8 cellular contexts compared by ENCODE assay signal in genomic region chr5:84435861-84436346, GRCh38. TPM values are rescaled to one million over a fixed set of nuclear protein-coding genes. Genes with fewer than 3 reads are reported as not detected.
DNase-seq lines count a peak whose midpoint lies in the region; ATAC-seq and TF ChIP-seq lines count a peak whose summit lies in the region.
"Not testable (repeated sequence)": the region's sequence is repeated elsewhere in the genome, so short reads cannot be mapped to it uniquely, and the experiment has no call there.
"Had no signal": no experiment of that assay in that cellular context is flagged by ENCODE, and none has a peak within 500 bp of the region (broad histone marks: within the 10 kb centered on the region; RNA-seq: fewer than 3 reads in every experiment).

No MANE protein-coding gene starts in this region.

- not testable (repeated sequence) for H3K36me3 ChIP-seq in Panc1 (ENCODE audit: control insufficient read depth, insufficient read depth, low read length)

- H3K27me3 Mint-ChIP-seq in osteocyte (ENCODE audit: unreplicated experiment) = not testable (repeated sequence)

- DNase-seq in EH (ENCODE audit: low read depth) (peak; percentile 6), HT1080 (ENCODE audit: low read depth) (peak; percentile 49), amniotic epithelial cell (ENCODE audit: low read depth) (peak; percentile 95), choroid plexus epithelial cell (ENCODE audit: low read depth) (peak; percentile 77), iris pigment epithelial cell (ENCODE audit: low read depth) (peak; percentile 38)
- not testable (repeated sequence) for DNase-seq in Panc1 (ENCODE audit: low read depth, low spot score); osteocyte (ENCODE audit: extremely low spot score, unreplicated experiment)

- not testable (repeated sequence) for H3K27me3 ChIP-seq in Panc1 (ENCODE audit: control insufficient read depth, insufficient read depth, low read length)

- not testable (repeated sequence) for TF ChIP-seq CTCF in Panc1 (IDR thresholded peaks at IDR 0.05); choroid plexus epithelial cell (conservative IDR thresholded peaks at IDR 0.05; ENCODE audit: low read depth, low read length); osteocyte (IDR thresholded peaks at IDR 0.05)

- CTCF ChIA-PET in Panc1 (lab: Charles Lee) = not testable (repeated sequence)

- not testable (repeated sequence) for H3K36me3 Mint-ChIP-seq in osteocyte (ENCODE audit: unreplicated experiment)

- not testable (repeated sequence) for H3K4me3 Mint-ChIP-seq in osteocyte (ENCODE audit: unreplicated experiment)

- H3K4me1 ChIP-seq in Panc1 (ENCODE audit: control insufficient read depth, insufficient read depth, low read length) = not testable (repeated sequence)

- peaks cover 41% of the 10 kb centered on the region for H3K4me1 Mint-ChIP-seq in osteocyte (ENCODE audit: unreplicated experiment)

- ATAC-seq in Panc1 = peak; percentile 66

- peak overlapping the region; percentile 56 for H3K27ac Mint-ChIP-seq in osteocyte (ENCODE audit: unreplicated experiment)

- in situ Hi-C loops in Panc1 (cut with HindIII; ENCODE audit: low pct_unique_long_range_greater_than_20kb, low sequenced_read_pairs) = not testable (repeated sequence)

- intact Hi-C loops in Panc1 (cut with micrococcal nuclease; ENCODE audit: unreplicated experiment) = not testable (repeated sequence)

- BruUV-seq in Panc1 (replicated peaks; lab: Mats Ljungman, UMichigan) = not testable (repeated sequence)

- H3K9me3 ChIP-seq in Panc1 (ENCODE audit: control insufficient read depth, insufficient read depth, low read depth, low read length) = not testable (repeated sequence)

- not testable (repeated sequence) for H3K9me3 Mint-ChIP-seq in osteocyte (ENCODE audit: unreplicated experiment)

- POLR2A ChIA-PET in Panc1 (lab: Charles Lee) = not testable (repeated sequence)

- H3K4me3 ChIP-seq in Panc1 (ENCODE audit: low read depth in 2 of 2, low read length in 2 of 2); choroid plexus epithelial cell (ENCODE audit: low read depth, low read length): not testable (repeated sequence)

- not testable (repeated sequence) for H3K27ac ChIP-seq in Panc1 (ENCODE audit: low read length)

RNA-seq across cellular contexts. Expression of gene EDIL3, which starts 51.2 kb away (rescaled TPM):
- total RNA-seq in HT1080 (2014; rRNA removed; shearing (Covaris generic)) = 2.4 and 3.0 TPM in 2 replicates
- polyA plus RNA-seq in HT1080 (2015; cell fraction: cytosol; rRNA removed) = 11.3 and 18.5 TPM in 2 replicates
- 37.9 and 39.4 TPM in 2 replicates for polyA plus RNA-seq in HT1080 (2015; cell fraction: nucleus; rRNA removed)
- total RNA-seq in Panc1 (2021; ENCODE audit: unreplicated experiment) = 17.6 TPM
- 3.3 TPM for polyA plus RNA-seq in Panc1 (2012; ENCODE audit: insufficient read length)
- 470 and 495 TPM in 2 replicates for total RNA-seq in osteocyte
- polyA plus RNA-seq: K562 had no signal

Comparison
In these comparisons a context has a peak if more than half of its experiments do, and no peak if none do; other contexts are left out.
1. RNA of gene EDIL3, which starts 51.2 kb away (total RNA-seq): 470 to 495 TPM in osteocyte; 17.6 TPM in Panc1 (single experiment) and 2.4 to 3.0 TPM in HT1080; every median in the first group is over 10 times any median in the second.